Comparison of ENCODE assay signal across 35 cellular contexts in the genomic region with DNA sequence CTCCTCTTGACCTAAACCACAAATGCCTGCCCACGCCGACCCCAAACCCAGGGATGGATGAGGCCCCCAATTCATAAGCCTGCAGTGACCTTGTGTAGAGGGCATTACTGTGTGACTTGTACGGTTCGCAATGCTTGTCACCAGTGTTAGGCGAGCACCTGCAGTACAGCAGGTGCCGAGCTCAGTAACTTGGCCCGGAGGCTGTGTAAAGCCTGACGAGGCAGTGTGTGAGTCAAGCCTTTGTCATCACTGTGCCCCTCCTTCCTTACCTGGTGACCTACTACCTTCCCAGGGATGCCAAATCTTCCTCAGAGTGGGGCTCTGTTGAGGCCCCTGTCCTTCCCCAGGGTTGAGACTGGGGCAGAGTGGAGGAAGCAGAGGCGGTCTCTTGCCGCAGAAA. TPM values are rescaled to one million over a fixed set of nuclear protein-coding genes. Genes with fewer than 3 reads are reported as not detected.
DNase-seq lines count a peak whose midpoint lies in the region; ATAC-seq, FAIRE-seq and TF ChIP-seq lines count a peak whose summit lies in the region.
"Had no signal": no experiment of that assay in that cellular context is flagged by ENCODE, and none has a peak within 500 bp of the region (broad histone marks: within the 10 kb centered on the region; RNA-seq: fewer than 3 reads in every experiment).

No MANE protein-coding gene starts in this region.

- FAIRE-seq in urothelium cell line (lab: Jason Lieb, UNC): no peak
- FAIRE-seq: colon, G401.6 had no signal

- H3K36me3 ChIP-seq in breast epithelium: no peaks in the 10 kb centered on the region
- H3K36me3 ChIP-seq: left lung, Peyer's patch, SJCRH30, tibial artery, WERI-Rb-1 had no signal

- ATAC-seq in HG02642 (IDR thresholded peaks at IDR 0.05; ENCODE audit: poor library complexity, unreplicated experiment) (no peak), GM21786 (IDR thresholded peaks at IDR 0.05; ENCODE audit: unreplicated experiment) (no peak)
- ATAC-seq: CD8-positive, alpha-beta T cell; left lung; sciatic nerve had no signal

- H3K27ac ChIP-seq in breast epithelium: no peak overlapping the region
- H3K27ac ChIP-seq: left lung, Peyer's patch, SJCRH30, tibial artery, WERI-Rb-1 had no signal

- no TSS peak for BruUV-seq in MCF 10A (replicated peaks; lab: Mats Ljungman, UMichigan)

- H3K4me3 ChIP-seq in breast epithelium: no peak overlapping the region
- H3K4me3 ChIP-seq: left lung, Peyer's patch, SJCRH30, tibial artery had no signal

- CTCF ChIA-PET in MCF 10A (lab: Yijun Ruan, JAX): interaction anchor here (0.6 kb wide), 1 partner anchor 82 kb away, joined by 3 read pairs; no protein-coding TSS in a partner anchor

- DNase-seq in MCF 10A (ENCODE audit: unreplicated experiment): peak; percentile 74
- DNase-seq in breast epithelium (ENCODE audit: low spot score in 2 of 2): no peak
- DNase-seq in SW480 (ENCODE audit: low spot score): peak; percentile 49
- DNase-seq in kidney tubule cell (ENCODE audit: low spot score): peak; percentile 72
- peak; percentile 23 for DNase-seq in urothelium cell line (ENCODE audit: low spot score)
- no peak for DNase-seq in NCI-H446 treated with DMSO at 0.1 percent for 48 hours (lab: John Stamatoyannopoulos, UW)
- DNase-seq: activated CD4-positive, alpha-beta T cell treated with anti-CD3 and anti-CD28 coated beads, Interleukin-2, amount 10 ng/mL, durations not matched to agents 24 days and 14 days; activated gamma-delta T cell; activated naive CD8-positive, alpha-beta T cell treated with anti-CD3 and anti-CD28 coated beads for 36 hours; activated T-cell treated with anti-CD3 and anti-CD28 coated beads, Interleukin-2, amount 50 U/mL, for 24 hours; anterior cingulate cortex; CD8-positive, alpha-beta T cell; DMS79; effector CD4-positive, alpha-beta T cell; glutamatergic neuron; left lung; mesenchymal stem cell; NCI-H1048; NCI-H1694 treated with DMSO at 0.1 percent for 48 hours; NCI-H2227 treated with DMSO at 0.1 percent for 48 hours; NCI-H526 treated with DMSO at 0.1 percent for 48 hours; posterior cingulate gyrus; SJCRH30; stimulated activated CD4-positive, alpha-beta T cell treated with anti-CD3 and anti-CD28 coated beads, Interleukin-12 subunit alpha, Interleukin-12 subunit beta, amount 100 ng/mL, for 4 hours; stimulated activated CD4-positive, alpha-beta T cell treated with anti-CD3 and anti-CD28 coated beads, Interleukin-2, amount 100 ng/mL, for 48 hours; T1000; tibial artery; WERI-Rb-1 had no signal

- POLR2A ChIA-PET in MCF 10A (lab: Yijun Ruan, JAX): interaction anchor here (0.6 to 1.4 kb wide), 2 partner anchors 37 to 47 kb away, joined by 3 to 4 read pairs; no protein-coding TSS in a partner anchor

- H3K9me3 ChIP-seq in breast epithelium: no peaks in the 10 kb centered on the region
- H3K9me3 ChIP-seq: left lung, Peyer's patch, SJCRH30, tibial artery had no signal

- H3K9me3 Mint-ChIP-seq in MCF 10A (ENCODE audit: unreplicated experiment): no peaks in the 10 kb centered on the region
- H3K9me3 Mint-ChIP-seq: activated CD4-positive, alpha-beta T cell treated with anti-CD3 and anti-CD28 coated beads, Interleukin-2, amount 10 ng/mL, durations not matched to agents 24 days and 14 days; activated naive CD8-positive, alpha-beta T cell treated with anti-CD3 and anti-CD28 coated beads for 36 hours; activated T-cell treated with anti-CD3 and anti-CD28 coated beads, Interleukin-2, amount 50 U/mL, for 24 hours; CD8-positive, alpha-beta T cell had no signal

- H3K27me3 ChIP-seq in breast epithelium: no peaks in the 10 kb centered on the region
- H3K27me3 ChIP-seq: left lung, Peyer's patch, SJCRH30, tibial artery had no signal

- H3K36me3 Mint-ChIP-seq in MCF 10A (ENCODE audit: insufficient read depth, unreplicated experiment): no peaks in the 10 kb centered on the region
- H3K36me3 Mint-ChIP-seq: activated naive CD8-positive, alpha-beta T cell treated with anti-CD3 and anti-CD28 coated beads for 36 hours; CD8-positive, alpha-beta T cell had no signal

- intact Hi-C loops in MCF 10A (cut with micrococcal nuclease): no loop called here
- intact Hi-C loops in breast epithelium (cut with DNase I; ENCODE audit: low total_unique reads): no loop called here

- H3K4me1 Mint-ChIP-seq in MCF 10A (ENCODE audit: insufficient read depth, unreplicated experiment): peaks cover 7% of the 10 kb centered on the region
- H3K4me1 Mint-ChIP-seq: B cell had no signal

- TF ChIP-seq CTCF in MCF 10A (IDR thresholded peaks at IDR 0.05; ENCODE audit: unreplicated experiment) (no peak), breast epithelium (IDR thresholded peaks at IDR 0.05) (no peak)

- H3K27me3 Mint-ChIP-seq in MCF 10A (ENCODE audit: insufficient read depth, unreplicated experiment): peaks cover 10% of the 10 kb centered on the region
- H3K27me3 Mint-ChIP-seq: activated CD4-positive, alpha-beta T cell treated with anti-CD3 and anti-CD28 coated beads, Interleukin-2, amount 10 ng/mL, durations not matched to agents 24 days and 14 days; activated naive CD8-positive, alpha-beta T cell treated with anti-CD3 and anti-CD28 coated beads for 36 hours; activated T-cell treated with anti-CD3 and anti-CD28 coated beads, Interleukin-2, amount 50 U/mL, for 24 hours; B cell had no signal

- TF ChIP-seq POLR2A in breast epithelium (IDR thresholded peaks at IDR 0.05): no peak

- no peak overlapping the region for H3K27ac Mint-ChIP-seq in MCF 10A (ENCODE audit: low read depth, unreplicated experiment)
- H3K27ac Mint-ChIP-seq: activated CD4-positive, alpha-beta T cell treated with anti-CD3 and anti-CD28 coated beads, Interleukin-2, amount 10 ng/mL, durations not matched to agents 24 days and 14 days; activated naive CD8-positive, alpha-beta T cell treated with anti-CD3 and anti-CD28 coated beads for 36 hours; activated T-cell treated with anti-CD3 and anti-CD28 coated beads, Interleukin-2, amount 50 U/mL, for 24 hours; B cell; CD8-positive, alpha-beta T cell had no signal

- H3K4me1 ChIP-seq in breast epithelium: peaks cover 0 to 3% of the 10 kb centered on the region in 2 donors
- H3K4me1 ChIP-seq: left lung, SJCRH30 had no signal

- no peak overlapping the region for H3K4me3 Mint-ChIP-seq in MCF 10A (ENCODE audit: unreplicated experiment)
- H3K4me3 Mint-ChIP-seq: activated CD4-positive, alpha-beta T cell treated with anti-CD3 and anti-CD28 coated beads, Interleukin-2, amount 10 ng/mL, durations not matched to agents 24 days and 14 days; activated naive CD8-positive, alpha-beta T cell treated with anti-CD3 and anti-CD28 coated beads for 36 hours; activated T-cell treated with anti-CD3 and anti-CD28 coated beads, Interleukin-2, amount 50 U/mL, for 24 hours; B cell; CD8-positive, alpha-beta T cell had no signal

RNA-seq across cellular contexts. Expression of gene TMEM115, which starts 37.2 kb away (rescaled TPM):
- total RNA-seq in MCF 10A (2022) (31.9 and 40.3 TPM in 2 replicates), breast epithelium (10 to 100 TPM; 46.7 to 67.3 (median 47.9) TPM)

RNA-seq across cellular contexts. Expression of gene CYB561D2, which starts 45.8 kb away (rescaled TPM):
- total RNA-seq in MCF 10A (2022) (24.0 and 24.1 TPM in 2 replicates), breast epithelium (10 to 100 TPM; 23.6 to 30.1 (median 28.8) TPM)

RNA-seq across cellular contexts. Expression of gene NPRL2, which starts 45.9 kb away (rescaled TPM):
- total RNA-seq in MCF 10A (2022) (21.1 and 22.1 TPM in 2 replicates), breast epithelium (10 to 100 TPM; 17.4 to 31.5 (median 29.5) TPM)

RNA-seq across cellular contexts. Expression of gene ZMYND10, which starts 51.0 kb away (rescaled TPM):
- 0.68 and 1.0 TPM in 2 replicates for total RNA-seq in MCF 10A (2022)
- 1 to 10 TPM in 2 of 3 donors, under 1 TPM in 1; 0.32 to 2.6 (median 1.9) TPM for total RNA-seq in breast epithelium

RNA-seq across cellular contexts. Expression of gene RASSF1, which starts 55.9 kb away (rescaled TPM):
- 24.3 and 32.0 TPM in 2 replicates for total RNA-seq in MCF 10A (2022)
- 10 to 100 TPM; 42.7 to 63.6 (median 49.8) TPM for total RNA-seq in breast epithelium

Comparison
In these comparisons a context has a peak if more than half of its experiments do, and no peak if none do; other contexts are left out.
1. DNase-seq: peak in MCF 10A (single experiment), SW480 (single experiment), kidney tubule cell (single experiment) and urothelium cell line (single experiment); none in breast epithelium (0 of 2) and NCI-H446 treated with DMSO at 0.1 percent for 48 hours (single experiment).